In the genomic region with DNA sequence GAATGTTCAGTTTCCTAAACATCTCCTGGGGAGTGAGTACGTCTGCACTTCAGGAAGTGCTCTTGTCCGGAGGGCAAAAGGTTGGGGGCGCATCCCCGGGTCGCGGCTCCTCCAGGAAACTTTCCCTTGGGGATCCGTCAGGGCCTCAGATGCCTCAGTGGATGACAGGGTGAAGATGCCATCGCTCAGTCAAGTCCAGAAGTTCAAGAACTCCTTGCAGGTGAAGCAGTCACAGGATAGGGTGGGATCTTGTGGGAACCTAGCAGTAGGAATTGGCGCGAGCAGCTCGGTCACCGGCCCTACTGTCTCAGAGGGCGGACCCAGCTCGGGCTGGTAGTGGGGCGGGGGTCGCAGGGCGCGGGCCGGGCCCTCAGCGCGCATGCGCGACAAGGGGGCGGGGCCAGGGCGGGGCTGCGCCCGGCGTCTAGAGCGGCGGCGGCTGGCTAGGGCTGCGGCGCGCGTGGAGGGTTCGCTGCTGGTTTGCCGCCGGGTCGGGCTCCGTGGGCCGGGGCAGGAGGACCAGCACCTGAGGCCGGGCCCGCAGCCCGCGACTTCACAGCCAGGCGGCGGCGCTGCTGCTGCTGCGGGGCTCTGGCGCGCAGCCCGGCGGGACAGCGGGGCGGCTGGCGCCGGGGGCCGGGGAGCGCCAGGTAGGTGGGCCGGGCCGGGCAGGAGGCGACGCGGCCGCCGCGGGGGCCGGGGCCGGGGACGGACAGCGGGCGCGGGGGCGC, we compare ENCODE assay signal across 2 cellular contexts.
A peak's percentile ranks its signal among the peaks of the same experiment; 100 is the strongest.
TF ChIP-seq lines count a peak whose summit lies in the region.

Gene INPP4A, plus strand, starts transcription at position 423 of the 731 bp plus-strand sequence. CDS start 75,191 bp downstream, outside the sequence.

TF ChIP-seq in IMR-90, 13 proteins besides CTCF, POLR2A, EP300 and RAD21:
- TF ChIP-seq, protein P1, sequence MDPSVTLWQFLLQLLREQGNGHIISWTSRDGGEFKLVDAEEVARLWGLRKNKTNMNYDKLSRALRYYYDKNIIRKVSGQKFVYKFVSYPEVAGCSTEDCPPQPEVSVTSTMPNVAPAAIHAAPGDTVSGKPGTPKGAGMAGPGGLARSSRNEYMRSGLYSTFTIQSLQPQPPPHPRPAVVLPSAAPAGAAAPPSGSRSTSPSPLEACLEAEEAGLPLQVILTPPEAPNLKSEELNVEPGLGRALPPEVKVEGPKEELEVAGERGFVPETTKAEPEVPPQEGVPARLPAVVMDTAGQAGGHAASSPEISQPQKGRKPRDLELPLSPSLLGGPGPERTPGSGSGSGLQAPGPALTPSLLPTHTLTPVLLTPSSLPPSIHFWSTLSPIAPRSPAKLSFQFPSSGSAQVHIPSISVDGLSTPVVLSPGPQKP (IDR thresholded peaks at IDR 0.05; ENCODE audit: borderline replicate concordance, low read depth, low read length): no peak
- TF ChIP-seq MAZ (IDR thresholded peaks at IDR 0.05; ENCODE audit: borderline replicate concordance, low read depth, low read length) (peak; percentile 66; the same call in 1 of the 2 replicates), MXI1 (IDR thresholded peaks at IDR 0.05; ENCODE audit: borderline replicate concordance, low read depth, low read length) (peak; percentile 24; the same call in 1 of the 2 replicates), SMC3 (IDR thresholded peaks at IDR 0.05; ENCODE audit: low read depth, low read length) (peak; percentile 5; the same call in 1 of the 2 replicates), CHD1 (IDR thresholded peaks at IDR 0.05; ENCODE audit: low read depth, low read length) (peak; percentile 30; the same call in 1 of the 2 replicates), FOS (IDR thresholded peaks at IDR 0.05; ENCODE audit: low read depth, low read length) (no peak)

TF ChIP-seq in neural cell, 6 proteins besides CTCF, POLR2A, EP300 and RAD21:
- TF ChIP-seq REST (IDR thresholded peaks at IDR 0.05; ENCODE audit: borderline replicate concordance): no peak
- peak; percentile 85 for TF ChIP-seq POLR2AphosphoS5 (IDR thresholded peaks at IDR 0.05)
- TF ChIP-seq TAF1 (IDR thresholded peaks at IDR 0.05; ENCODE audit: low read depth): no peak
- no peak for TF ChIP-seq SMC3 (conservative IDR thresholded peaks at IDR 0.05; ENCODE audit: poor library complexity)
- TF ChIP-seq MXI1 (conservative IDR thresholded peaks at IDR 0.05; ENCODE audit: poor library complexity, severe bottlenecking): peak; percentile 76
